12 cellular contexts compared by ENCODE assay signal in genomic region chr11:3014314-3014938, GRCh38. TPM values are rescaled to one million over a fixed set of nuclear protein-coding genes. Genes with fewer than 3 reads are reported as not detected.
DNase-seq lines count a peak whose midpoint lies in the region; ATAC-seq and TF ChIP-seq lines count a peak whose summit lies in the region.
"Had no signal": no experiment of that assay in that cellular context is flagged by ENCODE, and none has a peak within 500 bp of the region (broad histone marks: within the 10 kb centered on the region; RNA-seq: fewer than 3 reads in every experiment).

No MANE protein-coding gene starts in this region.

- no peaks in the 10 kb centered on the region for H3K27me3 ChIP-seq in Peyer's patch
- H3K27me3 ChIP-seq: ascending aorta, right atrium auricular region had no signal

- peak overlapping the region; percentile 6 to 87 for H3K27ac Mint-ChIP-seq in effector memory CD8-positive, alpha-beta T cell

- no peak for TF ChIP-seq POLR2A in Peyer's patch (IDR thresholded peaks at IDR 0.05)

- no peaks in the 10 kb centered on the region for H3K9me3 ChIP-seq in Peyer's patch
- H3K9me3 ChIP-seq: ascending aorta, right atrium auricular region had no signal

- no peaks in the 10 kb centered on the region for H3K4me1 ChIP-seq in Peyer's patch
- H3K4me1 ChIP-seq: ascending aorta, right atrium auricular region had no signal

- ATAC-seq in effector memory CD8-positive, alpha-beta T cell (replicated peaks): peak; percentile 85
- ATAC-seq in GM18907 (IDR thresholded peaks at IDR 0.05; ENCODE audit: unreplicated experiment) (no peak), GM21737 (IDR thresholded peaks at IDR 0.05; ENCODE audit: unreplicated experiment) (no peak)

- H3K4me3 ChIP-seq in Peyer's patch: no peak overlapping the region
- H3K4me3 ChIP-seq: ascending aorta, right atrium auricular region had no signal

- H3K27me3 Mint-ChIP-seq in effector memory CD8-positive, alpha-beta T cell: no peaks in the 10 kb centered on the region

- peaks cover 60% of the 10 kb centered on the region for H3K36me3 Mint-ChIP-seq in effector memory CD8-positive, alpha-beta T cell (ENCODE audit: insufficient read depth)

- peak overlapping the region; percentile 53 to 59 for H3K4me3 Mint-ChIP-seq in effector memory CD8-positive, alpha-beta T cell

- TF ChIP-seq CTCF in Peyer's patch (IDR thresholded peaks at IDR 0.05): no peak

- peaks cover 0 to 99% (median 0%) of the 10 kb centered on the region in 3 donors for H3K36me3 ChIP-seq in Peyer's patch

- DNase-seq in Peyer's patch: peak in 2 of 3 donors; percentile 66 to 85
- DNase-seq in activated T-cell treated with anti-CD3 and anti-CD28 coated beads for 1 hour (ENCODE audit: low read depth): peak; percentile 54
- peak; percentile 67 to 68 (median 67) for DNase-seq in effector memory CD8-positive, alpha-beta T cell
- DNase-seq in stimulated activated CD8-positive, alpha-beta memory T cell treated with anti-CD3 and anti-CD28 coated beads, Interleukin-2, amount 100 ng/mL, for 48 hours (ENCODE audit: low read depth in 2 of 2): peak; percentile 41 to 52
- no peak for DNase-seq in hepatic stellate cell (ENCODE audit: low spot score)
- no peak for DNase-seq in COR-L47 (lab: John Stamatoyannopoulos, UW)
- DNase-seq: DMS 273 treated with DMSO at 0.1 percent for 48 hours, trophoblast cell had no signal

- peak overlapping the region; percentile 28 to 68 (median 56) for H3K27ac ChIP-seq in Peyer's patch
- H3K27ac ChIP-seq: ascending aorta, right atrium auricular region had no signal

- no peaks in the 10 kb centered on the region for H3K9me3 Mint-ChIP-seq in effector memory CD8-positive, alpha-beta T cell

- peaks cover 11 to 27% of the 10 kb centered on the region in 2 donors for H3K4me1 Mint-ChIP-seq in effector memory CD8-positive, alpha-beta T cell (ENCODE audit: low read depth in 2 of 2)

RNA-seq across cellular contexts. Expression of gene NAP1L4, which starts 22.3 kb away (rescaled TPM):
- 100 to 1,000 TPM in 3 of 4 donors, 10 to 100 TPM in 1; 87.6 to 177 (median 119) TPM for total RNA-seq in Peyer's patch

RNA-seq across cellular contexts. Expression of gene CARS1, which starts 42.8 kb away (rescaled TPM):
- total RNA-seq in Peyer's patch: 10 to 100 TPM; 41.7 to 59.9 (median 54.1) TPM

Comparison
In these comparisons a context has a peak if more than half of its experiments do, and no peak if none do; other contexts are left out.
1. DNase-seq: peak in Peyer's patch (2 of 3), activated T-cell treated with anti-CD3 and anti-CD28 coated beads for 1 hour (single experiment), effector memory CD8-positive, alpha-beta T cell (3 of 3) and stimulated activated CD8-positive, alpha-beta memory T cell treated with anti-CD3 and anti-CD28 coated beads, Interleukin-2, amount 100 ng/mL, for 48 hours (2 of 2); none in hepatic stellate cell (single experiment) and COR-L47 (single experiment).